Comparison of ENCODE assay signal across 1 cellular context in the genomic region with DNA sequence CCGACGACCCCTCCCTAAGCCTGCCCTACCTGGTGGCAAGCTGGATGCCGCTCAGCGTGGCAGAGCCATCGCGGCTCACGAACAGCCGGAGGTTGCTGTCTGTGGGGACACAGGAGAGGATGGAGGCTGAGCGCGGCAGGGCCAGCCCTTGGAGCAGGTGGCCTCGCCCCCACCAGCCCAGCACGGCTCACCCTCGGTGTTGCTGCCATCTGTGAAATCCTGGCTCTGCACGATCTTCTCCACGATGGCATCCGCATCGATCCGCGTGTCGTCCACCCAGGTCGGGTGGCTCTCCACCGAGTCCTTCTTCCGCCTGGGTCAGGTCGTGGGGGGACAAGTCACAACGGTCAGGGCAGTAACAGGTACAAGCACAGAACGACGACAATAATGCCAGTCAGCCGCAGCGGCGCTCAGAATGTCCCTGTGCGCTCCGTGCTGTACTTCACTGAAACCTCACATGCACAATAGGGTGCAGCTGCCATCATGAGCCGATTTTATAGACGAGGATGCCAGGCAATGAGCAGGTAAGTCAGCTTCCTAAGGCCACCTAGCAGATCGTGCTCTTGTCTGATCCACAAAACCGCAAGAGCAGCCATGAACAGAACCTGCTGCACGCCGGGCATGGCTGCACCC.
TF ChIP-seq lines count a peak whose summit lies in the region.

No MANE protein-coding gene starts in this region.

TF ChIP-seq in GM23338, 12 proteins besides CTCF, POLR2A, EP300 and RAD21:
- TF ChIP-seq, protein P1, sequence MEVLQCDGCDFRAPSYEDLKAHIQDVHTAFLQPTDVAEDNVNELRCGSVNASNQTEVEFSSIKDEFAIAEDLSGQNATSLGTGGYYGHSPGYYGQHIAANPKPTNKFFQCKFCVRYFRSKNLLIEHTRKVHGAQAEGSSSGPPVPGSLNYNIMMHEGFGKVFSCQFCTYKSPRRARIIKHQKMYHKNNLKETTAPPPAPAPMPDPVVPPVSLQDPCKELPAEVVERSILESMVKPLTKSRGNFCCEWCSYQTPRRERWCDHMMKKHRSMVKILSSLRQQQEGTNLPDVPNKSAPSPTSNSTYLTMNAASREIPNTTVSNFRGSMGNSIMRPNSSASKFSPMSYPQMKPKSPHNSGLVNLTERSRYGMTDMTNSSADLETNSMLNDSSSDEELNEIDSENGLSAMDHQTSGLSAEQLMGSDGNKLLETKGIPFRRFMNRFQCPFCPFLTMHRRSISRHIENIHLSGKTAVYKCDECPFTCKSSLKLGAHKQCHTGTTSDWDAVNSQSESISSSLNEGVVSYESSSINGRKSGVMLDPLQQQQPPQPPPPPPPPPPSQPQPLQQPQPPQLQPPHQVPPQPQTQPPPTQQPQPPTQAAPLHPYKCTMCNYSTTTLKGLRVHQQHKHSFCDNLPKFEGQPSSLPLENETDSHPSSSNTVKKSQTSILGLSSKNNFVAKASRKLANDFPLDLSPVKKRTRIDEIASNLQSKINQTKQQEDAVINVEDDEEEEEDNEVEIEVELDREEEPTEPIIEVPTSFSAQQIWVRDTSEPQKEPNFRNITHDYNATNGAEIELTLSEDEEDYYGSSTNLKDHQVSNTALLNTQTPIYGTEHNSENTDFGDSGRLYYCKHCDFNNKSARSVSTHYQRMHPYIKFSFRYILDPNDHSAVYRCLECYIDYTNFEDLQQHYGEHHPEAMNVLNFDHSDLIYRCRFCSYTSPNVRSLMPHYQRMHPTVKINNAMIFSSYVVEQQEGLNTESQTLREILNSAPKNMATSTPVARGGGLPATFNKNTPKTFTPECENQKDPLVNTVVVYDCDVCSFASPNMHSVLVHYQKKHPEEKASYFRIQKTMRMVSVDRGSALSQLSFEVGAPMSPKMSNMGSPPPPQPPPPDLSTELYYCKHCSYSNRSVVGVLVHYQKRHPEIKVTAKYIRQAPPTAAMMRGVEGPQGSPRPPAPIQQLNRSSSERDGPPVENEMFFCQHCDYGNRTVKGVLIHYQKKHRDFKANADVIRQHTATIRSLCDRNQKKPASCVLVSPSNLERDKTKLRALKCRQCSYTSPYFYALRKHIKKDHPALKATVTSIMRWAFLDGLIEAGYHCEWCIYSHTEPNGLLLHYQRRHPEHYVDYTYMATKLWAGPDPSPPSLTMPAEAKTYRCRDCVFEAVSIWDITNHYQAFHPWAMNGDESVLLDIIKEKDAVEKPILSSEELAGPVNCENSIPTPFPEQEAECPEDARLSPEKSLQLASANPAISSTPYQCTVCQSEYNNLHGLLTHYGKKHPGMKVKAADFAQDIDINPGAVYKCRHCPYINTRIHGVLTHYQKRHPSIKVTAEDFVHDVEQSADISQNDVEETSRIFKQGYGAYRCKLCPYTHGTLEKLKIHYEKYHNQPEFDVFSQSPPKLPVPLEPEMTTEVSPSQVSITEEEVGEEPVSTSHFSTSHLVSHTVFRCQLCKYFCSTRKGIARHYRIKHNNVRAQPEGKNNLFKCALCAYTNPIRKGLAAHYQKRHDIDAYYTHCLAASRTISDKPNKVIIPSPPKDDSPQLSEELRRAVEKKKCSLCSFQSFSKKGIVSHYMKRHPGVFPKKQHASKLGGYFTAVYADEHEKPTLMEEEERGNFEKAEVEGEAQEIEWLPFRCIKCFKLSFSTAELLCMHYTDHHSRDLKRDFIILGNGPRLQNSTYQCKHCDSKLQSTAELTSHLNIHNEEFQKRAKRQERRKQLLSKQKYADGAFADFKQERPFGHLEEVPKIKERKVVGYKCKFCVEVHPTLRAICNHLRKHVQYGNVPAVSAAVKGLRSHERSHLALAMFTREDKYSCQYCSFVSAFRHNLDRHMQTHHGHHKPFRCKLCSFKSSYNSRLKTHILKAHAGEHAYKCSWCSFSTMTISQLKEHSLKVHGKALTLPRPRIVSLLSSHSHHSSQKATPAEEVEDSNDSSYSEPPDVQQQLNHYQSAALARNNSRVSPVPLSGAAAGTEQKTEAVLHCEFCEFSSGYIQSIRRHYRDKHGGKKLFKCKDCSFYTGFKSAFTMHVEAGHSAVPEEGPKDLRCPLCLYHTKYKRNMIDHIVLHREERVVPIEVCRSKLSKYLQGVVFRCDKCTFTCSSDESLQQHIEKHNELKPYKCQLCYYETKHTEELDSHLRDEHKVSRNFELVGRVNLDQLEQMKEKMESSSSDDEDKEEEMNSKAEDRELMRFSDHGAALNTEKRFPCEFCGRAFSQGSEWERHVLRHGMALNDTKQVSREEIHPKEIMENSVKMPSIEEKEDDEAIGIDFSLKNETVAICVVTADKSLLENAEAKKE (CRISPR knock-in tag; IDR thresholded peaks at IDR 0.05) = no peak
- TF ChIP-seq STAT1 (IDR thresholded peaks at IDR 0.05; ENCODE audit: unreplicated experiment) (no peak), ZNF114 (CRISPR knock-in tag; IDR thresholded peaks at IDR 0.05) (no peak), EZH2phosphoT487 (IDR thresholded peaks at IDR 0.05; ENCODE audit: unreplicated experiment) (no peak), NANOG (IDR thresholded peaks at IDR 0.05; ENCODE audit: borderline replicate concordance) (no peak), CREB1 (CRISPR knock-in tag; IDR thresholded peaks at IDR 0.05; ENCODE audit: low read depth) (no peak), POLR2AphosphoS5 (IDR thresholded peaks at IDR 0.05; ENCODE audit: low read depth) (no peak), ZNF331 (CRISPR knock-in tag; IDR thresholded peaks at IDR 0.05; ENCODE audit: low read depth) (no peak), JUNB (IDR thresholded peaks at IDR 0.05; ENCODE audit: unreplicated experiment) (no peak), EZH2 (IDR thresholded peaks at IDR 0.05; ENCODE audit: low read depth, unreplicated experiment) (no peak)
- TF ChIP-seq, protein P2, sequence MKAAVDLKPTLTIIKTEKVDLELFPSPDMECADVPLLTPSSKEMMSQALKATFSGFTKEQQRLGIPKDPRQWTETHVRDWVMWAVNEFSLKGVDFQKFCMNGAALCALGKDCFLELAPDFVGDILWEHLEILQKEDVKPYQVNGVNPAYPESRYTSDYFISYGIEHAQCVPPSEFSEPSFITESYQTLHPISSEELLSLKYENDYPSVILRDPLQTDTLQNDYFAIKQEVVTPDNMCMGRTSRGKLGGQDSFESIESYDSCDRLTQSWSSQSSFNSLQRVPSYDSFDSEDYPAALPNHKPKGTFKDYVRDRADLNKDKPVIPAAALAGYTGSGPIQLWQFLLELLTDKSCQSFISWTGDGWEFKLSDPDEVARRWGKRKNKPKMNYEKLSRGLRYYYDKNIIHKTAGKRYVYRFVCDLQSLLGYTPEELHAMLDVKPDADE (IDR thresholded peaks at IDR 0.05) = no peak
- TF ChIP-seq, protein P3, sequence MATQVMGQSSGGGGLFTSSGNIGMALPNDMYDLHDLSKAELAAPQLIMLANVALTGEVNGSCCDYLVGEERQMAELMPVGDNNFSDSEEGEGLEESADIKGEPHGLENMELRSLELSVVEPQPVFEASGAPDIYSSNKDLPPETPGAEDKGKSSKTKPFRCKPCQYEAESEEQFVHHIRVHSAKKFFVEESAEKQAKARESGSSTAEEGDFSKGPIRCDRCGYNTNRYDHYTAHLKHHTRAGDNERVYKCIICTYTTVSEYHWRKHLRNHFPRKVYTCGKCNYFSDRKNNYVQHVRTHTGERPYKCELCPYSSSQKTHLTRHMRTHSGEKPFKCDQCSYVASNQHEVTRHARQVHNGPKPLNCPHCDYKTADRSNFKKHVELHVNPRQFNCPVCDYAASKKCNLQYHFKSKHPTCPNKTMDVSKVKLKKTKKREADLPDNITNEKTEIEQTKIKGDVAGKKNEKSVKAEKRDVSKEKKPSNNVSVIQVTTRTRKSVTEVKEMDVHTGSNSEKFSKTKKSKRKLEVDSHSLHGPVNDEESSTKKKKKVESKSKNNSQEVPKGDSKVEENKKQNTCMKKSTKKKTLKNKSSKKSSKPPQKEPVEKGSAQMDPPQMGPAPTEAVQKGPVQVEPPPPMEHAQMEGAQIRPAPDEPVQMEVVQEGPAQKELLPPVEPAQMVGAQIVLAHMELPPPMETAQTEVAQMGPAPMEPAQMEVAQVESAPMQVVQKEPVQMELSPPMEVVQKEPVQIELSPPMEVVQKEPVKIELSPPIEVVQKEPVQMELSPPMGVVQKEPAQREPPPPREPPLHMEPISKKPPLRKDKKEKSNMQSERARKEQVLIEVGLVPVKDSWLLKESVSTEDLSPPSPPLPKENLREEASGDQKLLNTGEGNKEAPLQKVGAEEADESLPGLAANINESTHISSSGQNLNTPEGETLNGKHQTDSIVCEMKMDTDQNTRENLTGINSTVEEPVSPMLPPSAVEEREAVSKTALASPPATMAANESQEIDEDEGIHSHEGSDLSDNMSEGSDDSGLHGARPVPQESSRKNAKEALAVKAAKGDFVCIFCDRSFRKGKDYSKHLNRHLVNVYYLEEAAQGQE (IDR thresholded peaks at IDR 0.05; ENCODE audit: unreplicated experiment) = no peak
